1 cellular context compared by ENCODE assay signal in the genomic region with DNA sequence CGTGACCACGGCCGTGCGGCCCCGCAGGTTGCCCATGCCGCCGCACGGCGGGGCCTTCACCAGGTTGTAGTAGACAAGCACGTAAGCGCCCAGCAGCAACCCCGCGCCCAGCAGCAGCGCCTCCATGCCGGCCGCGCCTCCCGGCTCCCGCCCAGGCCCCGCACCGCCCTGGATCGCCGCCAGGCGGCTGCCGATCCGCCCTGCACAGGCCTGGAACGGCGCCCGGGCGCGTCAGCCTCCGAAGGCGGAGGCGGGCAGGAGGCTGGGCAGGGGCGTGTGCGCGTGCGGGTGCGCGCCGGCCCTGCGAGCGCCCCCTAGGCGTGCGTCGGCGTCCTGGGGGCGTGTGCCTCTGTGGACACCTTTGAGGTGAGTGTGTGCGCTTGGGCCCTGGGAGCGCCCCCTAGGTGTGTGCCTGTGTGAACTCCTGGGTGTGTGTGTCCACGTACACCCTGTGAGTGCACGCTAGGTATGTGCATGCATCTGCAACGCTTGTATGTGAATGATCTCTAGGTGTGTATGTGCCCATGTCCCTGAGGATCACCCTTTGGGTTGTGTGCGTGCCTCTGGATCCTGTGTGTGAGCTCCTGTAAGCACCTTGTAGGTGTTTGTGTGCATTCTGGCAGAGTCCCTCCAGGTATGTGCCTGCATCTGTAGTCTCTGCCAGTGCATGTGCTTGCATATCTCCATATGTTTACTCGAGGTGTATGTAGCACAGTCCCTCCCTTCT.
TF ChIP-seq lines count a peak whose summit lies in the region.

Gene DHRS13 (minus strand): TSS at position 261 of the 727 bp plus-strand sequence. CDS start 135 bp downstream, at position 126.

TF ChIP-seq in K562, 482 proteins besides CTCF, POLR2A, EP300 and RAD21 (continued from another document and continues in another):
- TF ChIP-seq CEBPZ (IDR thresholded peaks at IDR 0.05; ENCODE audit: borderline replicate concordance, low read depth, low read length) (no peak), PHB2 (IDR thresholded peaks at IDR 0.05; ENCODE audit: low read depth) (no peak; the same call in 1 of the 2 replicates), MEF2A (IDR thresholded peaks at IDR 0.05; ENCODE audit: control insufficient read depth, low read depth, low read length) (peak; percentile 59), ZNF324 (CRISPR knock-in tag; IDR thresholded peaks at IDR 0.05) (no peak), KDM1A (IDR thresholded peaks at IDR 0.05) (peak in 1 of 2 experiments; percentile 99; a peak in 2 of 4 replicates), SMARCC2 (IDR thresholded peaks at IDR 0.05; ENCODE audit: low read depth) (no peak), ZNF134 (CRISPR knock-in tag; conservative IDR thresholded peaks at IDR 0.05) (no peak), TFE3 (CRISPR knock-in tag; IDR thresholded peaks at IDR 0.05) (no peak), LCOR (CRISPR knock-in tag; IDR thresholded peaks at IDR 0.05) (no peak), ZNF133 (CRISPR knock-in tag; IDR thresholded peaks at IDR 0.05) (no peak), ZNF77 (CRISPR knock-in tag; IDR thresholded peaks at IDR 0.05) (no peak), FIP1L1 (IDR thresholded peaks at IDR 0.05; ENCODE audit: low read depth, low read length, poor library complexity, severe bottlenecking) (peak; percentile 96), NELFE (IDR thresholded peaks at IDR 0.05; ENCODE audit: insufficient read depth, insufficient read length) (no peak), MYNN (IDR thresholded peaks at IDR 0.05) (peak; percentile 85), MYNN (CRISPR knock-in tag; IDR thresholded peaks at IDR 0.05) (no peak), CTBP1 (IDR thresholded peaks at IDR 0.05; ENCODE audit: borderline replicate concordance) (peak; percentile 100), OTX1 (CRISPR knock-in tag; IDR thresholded peaks at IDR 0.05) (0 out of 2 replicates have a peak, but pooled peaks have one; percentile 13), CBFA2T3 (IDR thresholded peaks at IDR 0.05) (peak; percentile 34; the same call in 1 of the 2 replicates), RBM25 (IDR thresholded peaks at IDR 0.05; ENCODE audit: low read depth, low read length, severe bottlenecking) (peak; percentile 95), RFX7 (CRISPR knock-in tag; IDR thresholded peaks at IDR 0.05) (0 out of 2 replicates have a peak, but pooled peaks have one; percentile 22), CREBBP (IDR thresholded peaks at IDR 0.05; ENCODE audit: low read depth, low read length) (no peak), PYGO2 (tag; IDR thresholded peaks at IDR 0.05) (no peak), ZFP30 (CRISPR knock-in tag; IDR thresholded peaks at IDR 0.05; ENCODE audit: borderline replicate concordance) (no peak), YY1 (IDR thresholded peaks at IDR 0.05; ENCODE audit: borderline replicate concordance in 1 of 3, control insufficient read depth in 1 of 3, extremely low read depth in 1 of 3, insufficient read depth in 3 of 3, insufficient read length in 1 of 3, insufficient replicate concordance in 2 of 3, low read depth in 1 of 3, low read length in 2 of 3) (peak; percentile 21 to 78 (median 78)), MIER1 (IDR thresholded peaks at IDR 0.05; ENCODE audit: low read depth) (no peak), RBM39 (optimal IDR thresholded peaks at IDR 0.05; ENCODE audit: low read depth, low read length) (no peak), ZEB2 (IDR thresholded peaks at IDR 0.05) (peak; percentile 91), STAG1 (CRISPR knock-in tag; IDR thresholded peaks at IDR 0.05; ENCODE audit: borderline replicate concordance) (peak; percentile 68), KLF10 (CRISPR knock-in tag; IDR thresholded peaks at IDR 0.05) (no peak), SUPT5H (IDR thresholded peaks at IDR 0.05) (no peak), ZNF274 (IDR thresholded peaks at IDR 0.05; ENCODE audit: borderline replicate concordance, low read depth, low read length) (no peak), ZNF644 (tag; IDR thresholded peaks at IDR 0.05; ENCODE audit: low read depth) (no peak), PCBP1 (IDR thresholded peaks at IDR 0.05; ENCODE audit: low read depth, low read length, poor library complexity, severe bottlenecking) (peak; percentile 82), SRSF9 (IDR thresholded peaks at IDR 0.05; ENCODE audit: borderline replicate concordance, low read depth, low read length) (no peak), ZNF695 (CRISPR knock-in tag; IDR thresholded peaks at IDR 0.05) (no peak), XRCC4 (IDR thresholded peaks at IDR 0.05; ENCODE audit: extremely low read depth, insufficient read depth, insufficient read length) (no peak), SMAD2 (IDR thresholded peaks at IDR 0.05; ENCODE audit: low read depth, low read length) (no peak), ZNF212 (CRISPR knock-in tag; IDR thresholded peaks at IDR 0.05) (no peak), SAFB (IDR thresholded peaks at IDR 0.05; ENCODE audit: borderline replicate concordance, low read depth, low read length) (peak; percentile 82), FOXP1 (CRISPR knock-in tag; IDR thresholded peaks at IDR 0.05) (peak; percentile 82; the same call in 1 of the 2 replicates), ZNF57 (CRISPR knock-in tag; IDR thresholded peaks at IDR 0.05) (no peak), ZBTB7A (IDR thresholded peaks at IDR 0.05; ENCODE audit: borderline replicate concordance, control insufficient read depth, low read depth, low read length) (peak; percentile 95), HDAC3 (IDR thresholded peaks at IDR 0.05; ENCODE audit: borderline replicate concordance, partially characterized antibody) (no peak), NFRKB (IDR thresholded peaks at IDR 0.05; ENCODE audit: low read depth) (no peak), RAD51 (IDR thresholded peaks at IDR 0.05; ENCODE audit: borderline replicate concordance, low read depth) (no peak), WHSC1 (IDR thresholded peaks at IDR 0.05; ENCODE audit: low read length) (no peak), TBL1XR1 (IDR thresholded peaks at IDR 0.05; ENCODE audit: low read length in 2 of 2) (peak; percentile 66 to 82; a peak in 3 of 4 replicates), SAFB2 (IDR thresholded peaks at IDR 0.05; ENCODE audit: borderline replicate concordance, low read depth, low read length, severe bottlenecking) (no peak), RB1 (IDR thresholded peaks at IDR 0.05; ENCODE audit: low read depth) (peak; percentile 99), IRF2 (CRISPR knock-in tag; IDR thresholded peaks at IDR 0.05) (peak; percentile 63; the same call in 1 of the 2 replicates), NR3C1 (CRISPR knock-in tag; IDR thresholded peaks at IDR 0.05) (no peak), ZNF586 (CRISPR knock-in tag; conservative IDR thresholded peaks at IDR 0.05) (no peak), GTF2E2 (tag; IDR thresholded peaks at IDR 0.05) (0 out of 2 replicates have a peak, but pooled peaks have one; percentile 0), IFI16 (CRISPR knock-in tag; IDR thresholded peaks at IDR 0.05) (no peak)
- TF ChIP-seq, protein P1, sequence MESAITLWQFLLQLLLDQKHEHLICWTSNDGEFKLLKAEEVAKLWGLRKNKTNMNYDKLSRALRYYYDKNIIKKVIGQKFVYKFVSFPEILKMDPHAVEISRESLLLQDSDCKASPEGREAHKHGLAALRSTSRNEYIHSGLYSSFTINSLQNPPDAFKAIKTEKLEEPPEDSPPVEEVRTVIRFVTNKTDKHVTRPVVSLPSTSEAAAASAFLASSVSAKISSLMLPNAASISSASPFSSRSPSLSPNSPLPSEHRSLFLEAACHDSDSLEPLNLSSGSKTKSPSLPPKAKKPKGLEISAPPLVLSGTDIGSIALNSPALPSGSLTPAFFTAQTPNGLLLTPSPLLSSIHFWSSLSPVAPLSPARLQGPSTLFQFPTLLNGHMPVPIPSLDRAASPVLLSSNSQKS (CRISPR knock-in tag; IDR thresholded peaks at IDR 0.05) = no peak
- TF ChIP-seq, protein P2, sequence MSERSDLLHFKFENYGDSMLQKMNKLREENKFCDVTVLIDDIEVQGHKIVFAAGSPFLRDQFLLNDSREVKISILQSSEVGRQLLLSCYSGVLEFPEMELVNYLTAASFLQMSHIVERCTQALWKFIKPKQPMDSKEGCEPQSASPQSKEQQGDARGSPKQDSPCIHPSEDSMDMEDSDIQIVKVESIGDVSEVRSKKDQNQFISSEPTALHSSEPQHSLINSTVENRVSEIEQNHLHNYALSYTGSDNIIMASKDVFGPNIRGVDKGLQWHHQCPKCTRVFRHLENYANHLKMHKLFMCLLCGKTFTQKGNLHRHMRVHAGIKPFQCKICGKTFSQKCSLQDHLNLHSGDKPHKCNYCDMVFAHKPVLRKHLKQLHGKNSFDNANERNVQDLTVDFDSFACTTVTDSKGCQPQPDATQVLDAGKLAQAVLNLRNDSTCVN (CRISPR knock-in tag; IDR thresholded peaks at IDR 0.05) = no peak
- TF ChIP-seq, protein P3, sequence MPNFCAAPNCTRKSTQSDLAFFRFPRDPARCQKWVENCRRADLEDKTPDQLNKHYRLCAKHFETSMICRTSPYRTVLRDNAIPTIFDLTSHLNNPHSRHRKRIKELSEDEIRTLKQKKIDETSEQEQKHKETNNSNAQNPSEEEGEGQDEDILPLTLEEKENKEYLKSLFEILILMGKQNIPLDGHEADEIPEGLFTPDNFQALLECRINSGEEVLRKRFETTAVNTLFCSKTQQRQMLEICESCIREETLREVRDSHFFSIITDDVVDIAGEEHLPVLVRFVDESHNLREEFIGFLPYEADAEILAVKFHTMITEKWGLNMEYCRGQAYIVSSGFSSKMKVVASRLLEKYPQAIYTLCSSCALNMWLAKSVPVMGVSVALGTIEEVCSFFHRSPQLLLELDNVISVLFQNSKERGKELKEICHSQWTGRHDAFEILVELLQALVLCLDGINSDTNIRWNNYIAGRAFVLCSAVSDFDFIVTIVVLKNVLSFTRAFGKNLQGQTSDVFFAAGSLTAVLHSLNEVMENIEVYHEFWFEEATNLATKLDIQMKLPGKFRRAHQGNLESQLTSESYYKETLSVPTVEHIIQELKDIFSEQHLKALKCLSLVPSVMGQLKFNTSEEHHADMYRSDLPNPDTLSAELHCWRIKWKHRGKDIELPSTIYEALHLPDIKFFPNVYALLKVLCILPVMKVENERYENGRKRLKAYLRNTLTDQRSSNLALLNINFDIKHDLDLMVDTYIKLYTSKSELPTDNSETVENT (CRISPR knock-in tag; IDR thresholded peaks at IDR 0.05) = peak; percentile 78
- TF ChIP-seq, protein P4, sequence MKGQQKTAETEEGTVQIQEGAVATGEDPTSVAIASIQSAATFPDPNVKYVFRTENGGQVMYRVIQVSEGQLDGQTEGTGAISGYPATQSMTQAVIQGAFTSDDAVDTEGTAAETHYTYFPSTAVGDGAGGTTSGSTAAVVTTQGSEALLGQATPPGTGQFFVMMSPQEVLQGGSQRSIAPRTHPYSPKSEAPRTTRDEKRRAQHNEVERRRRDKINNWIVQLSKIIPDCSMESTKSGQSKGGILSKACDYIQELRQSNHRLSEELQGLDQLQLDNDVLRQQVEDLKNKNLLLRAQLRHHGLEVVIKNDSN (CRISPR knock-in tag; IDR thresholded peaks at IDR 0.05) = no peak
- TF ChIP-seq, protein P5, sequence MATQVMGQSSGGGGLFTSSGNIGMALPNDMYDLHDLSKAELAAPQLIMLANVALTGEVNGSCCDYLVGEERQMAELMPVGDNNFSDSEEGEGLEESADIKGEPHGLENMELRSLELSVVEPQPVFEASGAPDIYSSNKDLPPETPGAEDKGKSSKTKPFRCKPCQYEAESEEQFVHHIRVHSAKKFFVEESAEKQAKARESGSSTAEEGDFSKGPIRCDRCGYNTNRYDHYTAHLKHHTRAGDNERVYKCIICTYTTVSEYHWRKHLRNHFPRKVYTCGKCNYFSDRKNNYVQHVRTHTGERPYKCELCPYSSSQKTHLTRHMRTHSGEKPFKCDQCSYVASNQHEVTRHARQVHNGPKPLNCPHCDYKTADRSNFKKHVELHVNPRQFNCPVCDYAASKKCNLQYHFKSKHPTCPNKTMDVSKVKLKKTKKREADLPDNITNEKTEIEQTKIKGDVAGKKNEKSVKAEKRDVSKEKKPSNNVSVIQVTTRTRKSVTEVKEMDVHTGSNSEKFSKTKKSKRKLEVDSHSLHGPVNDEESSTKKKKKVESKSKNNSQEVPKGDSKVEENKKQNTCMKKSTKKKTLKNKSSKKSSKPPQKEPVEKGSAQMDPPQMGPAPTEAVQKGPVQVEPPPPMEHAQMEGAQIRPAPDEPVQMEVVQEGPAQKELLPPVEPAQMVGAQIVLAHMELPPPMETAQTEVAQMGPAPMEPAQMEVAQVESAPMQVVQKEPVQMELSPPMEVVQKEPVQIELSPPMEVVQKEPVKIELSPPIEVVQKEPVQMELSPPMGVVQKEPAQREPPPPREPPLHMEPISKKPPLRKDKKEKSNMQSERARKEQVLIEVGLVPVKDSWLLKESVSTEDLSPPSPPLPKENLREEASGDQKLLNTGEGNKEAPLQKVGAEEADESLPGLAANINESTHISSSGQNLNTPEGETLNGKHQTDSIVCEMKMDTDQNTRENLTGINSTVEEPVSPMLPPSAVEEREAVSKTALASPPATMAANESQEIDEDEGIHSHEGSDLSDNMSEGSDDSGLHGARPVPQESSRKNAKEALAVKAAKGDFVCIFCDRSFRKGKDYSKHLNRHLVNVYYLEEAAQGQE (CRISPR knock-in tag; IDR thresholded peaks at IDR 0.05; ENCODE audit: low read depth) = peak; percentile 86
